ENCODE assay signal across 8 cellular contexts in the genomic region with DNA sequence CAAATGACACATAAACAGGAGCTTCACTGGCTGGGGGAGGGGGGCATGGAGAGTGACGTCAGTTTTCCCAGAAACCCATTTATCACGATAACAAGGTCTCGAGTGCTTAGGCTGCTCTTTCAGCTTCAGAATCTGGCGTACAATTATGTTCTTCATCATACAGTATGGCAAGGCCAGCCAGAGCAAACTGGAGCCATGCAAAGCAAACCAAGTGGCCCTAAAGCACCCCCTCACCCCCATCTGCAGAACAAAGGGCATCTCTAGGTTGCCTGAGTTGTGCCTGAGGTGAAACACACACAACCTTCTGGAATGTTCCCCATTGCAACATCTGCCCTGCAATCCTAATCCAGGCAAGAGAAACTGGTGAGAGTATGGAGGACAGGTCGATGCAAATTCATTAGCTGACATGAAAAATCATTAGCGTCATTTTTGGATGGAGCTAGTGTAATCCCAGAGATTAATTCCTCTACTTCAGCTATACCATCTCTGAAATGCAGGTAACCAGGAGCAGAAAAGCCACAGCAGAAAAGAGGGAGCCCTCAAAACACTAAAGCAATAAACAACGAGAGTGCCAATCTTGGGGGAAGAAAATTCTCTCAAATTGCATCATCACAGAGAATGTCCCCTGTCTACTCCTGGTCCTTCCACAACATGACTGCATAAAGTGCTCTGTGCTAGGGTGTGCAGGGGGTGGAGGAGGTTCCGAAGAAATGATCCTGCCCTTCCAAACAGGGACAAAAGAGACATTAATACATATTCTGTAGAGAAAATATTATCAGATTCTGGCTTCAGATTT. TPM values are rescaled to one million over a fixed set of nuclear protein-coding genes. Genes with fewer than 3 reads are reported as not detected.
A peak's percentile ranks its signal among the peaks of the same experiment; 100 is the strongest.
DNase-seq lines count a peak whose midpoint lies in the region; ATAC-seq and TF ChIP-seq lines count a peak whose summit lies in the region.

No MANE protein-coding gene starts in this region.

- no peak for DNase-seq in AG04449 (ENCODE audit: low read depth, low spot score)
- DNase-seq in Karpas-422 = no peak
- peak; percentile 81 for DNase-seq in activated CD8-positive, alpha-beta memory T cell treated with anti-CD3 and anti-CD28 coated beads, Interleukin-2, amount 10 ng/mL, durations not matched to agents 7 days and 5 days
- DNase-seq in stimulated activated naive CD4-positive, alpha-beta T cell (lab: John Stamatoyannopoulos, UW) = peak in 5 of 6 experiments; percentile 43 to 63 (median 46)
- DNase-seq in NCI-H526 (lab: John Stamatoyannopoulos, UW) = no peak
- no peak for DNase-seq in GF-D8 (lab: John Stamatoyannopoulos, UW)
- no peak for DNase-seq in GM13977 (ENCODE audit: low spot score)

- TF ChIP-seq CTCF in AG04449 (IDR thresholded peaks at IDR 0.05; ENCODE audit: insufficient read depth, low read length, missing control alignments) = no peak
- no peak for TF ChIP-seq CTCF in GM13977 (IDR thresholded peaks at IDR 0.05; ENCODE audit: extremely low read depth, insufficient read depth, missing control alignments)

- H3K9ac ChIP-seq in Karpas-422 (ENCODE audit: low read length) (no peak overlapping the region), iPS-18a (ENCODE audit: low read length) (no peak overlapping the region)

- peaks cover 60% of the 10 kb centered on the region for H3K4me1 ChIP-seq in Karpas-422 (ENCODE audit: low read length)
- peaks cover 4% of the 10 kb centered on the region for H3K4me1 ChIP-seq in iPS-18a (ENCODE audit: control insufficient read depth, low read depth, low read length)

- no peak overlapping the region for H2AFZ ChIP-seq in Karpas-422 (ENCODE audit: low read length)

- CTCF ChIA-PET in AG04449 (lab: Yijun Ruan, JAX) = interaction anchor here (0.7 to 1.2 kb wide), 4 partner anchors 37 to 221 kb away, joined by 3 read pairs; no protein-coding TSS in a partner anchor
- CTCF ChIA-PET in activated CD8-positive, alpha-beta memory T cell treated with anti-CD3 and anti-CD28 coated beads, Interleukin-2, amount 10 ng/mL, durations not matched to agents 7 days and 5 days (lab: Charles Lee) = interaction anchor here (0.7 to 6.0 kb wide), 8 partner anchors 7 to 174 kb away, joined by 3 to 47 read pairs (median 4); a partner anchor contains a TSS

- H3K27ac ChIP-seq in Karpas-422 (ENCODE audit: low read length) = no peak overlapping the region
- no peak overlapping the region for H3K27ac ChIP-seq in iPS-18a (ENCODE audit: low read length)

- H3K9me3 Mint-ChIP-seq in activated CD8-positive, alpha-beta memory T cell treated with anti-CD3 and anti-CD28 coated beads, Interleukin-2, amount 10 ng/mL, durations not matched to agents 7 days and 5 days (ENCODE audit: low read depth) = no peaks in the 10 kb centered on the region

- POLR2A ChIA-PET in AG04449 (lab: Yijun Ruan, JAX) = interaction anchor here (0.8 kb wide), 1 partner anchor 15 kb away, joined by 4 read pairs; no protein-coding TSS in a partner anchor

- no peaks in the 10 kb centered on the region for H3K27me3 Mint-ChIP-seq in activated CD8-positive, alpha-beta memory T cell treated with anti-CD3 and anti-CD28 coated beads, Interleukin-2, amount 10 ng/mL, durations not matched to agents 7 days and 5 days

- H3K4me3 ChIP-seq in AG04449 (ENCODE audit: low read depth, low read length) (peak overlapping the region; percentile 69), Karpas-422 (ENCODE audit: low read length) (peak overlapping the region; percentile 65; the same call in 1 of the 2 replicates), iPS-18a (ENCODE audit: low read length) (peak overlapping the region; percentile 64)

- H3K27me3 ChIP-seq in Karpas-422 (ENCODE audit: low read length) (peaks cover 3% of the 10 kb centered on the region; the same call in 1 of the 2 replicates), iPS-18a (ENCODE audit: control insufficient read depth, insufficient read depth, low read length) (peaks cover 15% of the 10 kb centered on the region)

- H3K36me3 Mint-ChIP-seq in activated CD8-positive, alpha-beta memory T cell treated with anti-CD3 and anti-CD28 coated beads, Interleukin-2, amount 10 ng/mL, durations not matched to agents 7 days and 5 days = peaks cover 28% of the 10 kb centered on the region

- peak overlapping the region; percentile 99 for H3K27ac Mint-ChIP-seq in activated CD8-positive, alpha-beta memory T cell treated with anti-CD3 and anti-CD28 coated beads, Interleukin-2, amount 10 ng/mL, durations not matched to agents 7 days and 5 days

- peak overlapping the region; percentile 97 for H3K4me3 Mint-ChIP-seq in activated CD8-positive, alpha-beta memory T cell treated with anti-CD3 and anti-CD28 coated beads, Interleukin-2, amount 10 ng/mL, durations not matched to agents 7 days and 5 days

- H3K36me3 ChIP-seq in Karpas-422 (ENCODE audit: insufficient read depth, low read length) (no peaks in the 10 kb centered on the region), iPS-18a (ENCODE audit: control insufficient read depth, low read depth, low read length) (no peaks in the 10 kb centered on the region)

- H3K79me2 ChIP-seq in Karpas-422 (ENCODE audit: low read length) = no peaks in the 10 kb centered on the region

- H3K9me3 ChIP-seq in Karpas-422 (ENCODE audit: low read length) (no peaks in the 10 kb centered on the region), iPS-18a (ENCODE audit: control insufficient read depth, low read depth, low read length) (peaks cover 8% of the 10 kb centered on the region)

- no peaks in the 10 kb centered on the region for H3K9me2 ChIP-seq in Karpas-422 (replicated peaks; ENCODE audit: insufficient read depth, low read length)

- H4K20me1 ChIP-seq in Karpas-422 (ENCODE audit: insufficient read depth, low read depth, low read length) = no peaks in the 10 kb centered on the region

- H3K4me2 ChIP-seq in Karpas-422 (ENCODE audit: low read depth, low read length, poor library complexity, severe bottlenecking) = peak overlapping the region; percentile 74

- in situ Hi-C loops in GM13977 (cut with MboI; ENCODE audit: low pct_unique_long_range_greater_than_20kb, low sequenced_read_pairs, unreplicated experiment) = no loop called here

- peaks cover 39% of the 10 kb centered on the region for H3K4me1 Mint-ChIP-seq in activated CD8-positive, alpha-beta memory T cell treated with anti-CD3 and anti-CD28 coated beads, Interleukin-2, amount 10 ng/mL, durations not matched to agents 7 days and 5 days

- ATAC-seq in activated CD8-positive, alpha-beta memory T cell treated with anti-CD3 and anti-CD28 coated beads, Interleukin-2, amount 10 ng/mL, durations not matched to agents 7 days and 5 days = no peak

RNA-seq across cellular contexts. Expression of a gene that starts 1.8 kb away (rescaled TPM):
- 20.2 and 23.2 TPM in 2 replicates for total RNA-seq in Karpas-422 (2014; rRNA removed; shearing (Covaris generic); ENCODE audit: low replicate concordance)
- total RNA-seq in activated CD8-positive, alpha-beta memory T cell treated with anti-CD3 and anti-CD28 coated beads, Interleukin-2, amount 10 ng/mL, durations not matched to agents 7 days and 5 days = 100 to 1,000 TPM; 236 to 263 TPM

Comparison
In these comparisons a context has a peak if more than half of its experiments do, and no peak if none do; other contexts are left out.
1. DNase-seq: peak in activated CD8-positive, alpha-beta memory T cell treated with anti-CD3 and anti-CD28 coated beads, Interleukin-2, amount 10 ng/mL, durations not matched to agents 7 days and 5 days (single experiment) and stimulated activated naive CD4-positive, alpha-beta T cell (5 of 6); none in AG04449 (single experiment), Karpas-422 (single experiment), NCI-H526 (0 of 2), GF-D8 (single experiment) and GM13977 (single experiment).
2. Peak in every context shown above with its lines, with median percentiles within 50 percentile points of each other: H3K4me3 ChIP-seq.